Comparison of ENCODE assay signal across 8 cellular contexts in the genomic region with DNA sequence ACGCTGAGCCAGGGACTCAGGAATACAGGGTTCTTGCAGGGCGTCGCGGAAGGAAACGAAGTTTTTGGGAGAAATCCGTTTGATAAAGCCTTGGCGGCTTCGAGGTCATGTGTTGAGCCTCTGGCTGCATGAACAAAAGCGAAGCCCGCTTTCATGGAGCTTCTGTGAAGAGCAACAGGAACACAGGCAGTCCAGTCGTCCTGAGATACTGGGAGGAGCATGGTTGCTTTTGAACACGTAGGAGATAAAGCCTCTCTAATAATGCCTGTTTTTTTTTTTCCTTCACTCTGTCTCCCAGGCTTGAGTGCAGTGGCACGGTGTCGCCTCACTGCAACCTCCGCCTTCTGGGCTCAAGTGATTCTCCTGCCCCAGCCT. TPM values are rescaled to one million over a fixed set of nuclear protein-coding genes. Genes with fewer than 3 reads are reported as not detected.
DNase-seq lines count a peak whose midpoint lies in the region; ATAC-seq and TF ChIP-seq lines count a peak whose summit lies in the region.

No MANE protein-coding gene starts in this region.

- H3K4me1 Mint-ChIP-seq in GM23338: peaks cover 11% of the 10 kb centered on the region
- peaks cover 4% of the 10 kb centered on the region for H3K4me1 Mint-ChIP-seq in progenitor cell of endocrine pancreas (ENCODE audit: low read depth)

- H3K4me3 ChIP-seq in A673 (ENCODE audit: low read depth, low read length, poor library complexity, severe bottlenecking) (peak overlapping the region; percentile 73), GM23338 (peak overlapping the region; percentile 83), foreskin fibroblast (ENCODE audit: low read depth in 1 of 2, low read length in 2 of 2) (peak overlapping the region; percentile 61 to 67)

- H3F3A ChIP-seq in GM23338 (replicated peaks; ENCODE audit: low read depth): no peaks in the 10 kb centered on the region

- DNase-seq in A673 (ENCODE audit: low spot score): no peak
- DNase-seq in GM23338 (ENCODE audit: low spot score): no peak
- DNase-seq in SW480 (ENCODE audit: low spot score): peak; percentile 8
- no peak for DNase-seq in foreskin fibroblast
- no peak for DNase-seq in progenitor cell of endocrine pancreas (ENCODE audit: low spot score, unreplicated experiment)
- no peak for DNase-seq in NOMO-1 treated with dmso at 0.1 percent for 144 hours (lab: John Stamatoyannopoulos, UW; ENCODE audit: unreplicated experiment)

- H3K9me3 Mint-ChIP-seq in GM23338 (peaks cover 42% of the 10 kb centered on the region), progenitor cell of endocrine pancreas (ENCODE audit: low read depth) (peaks cover 26% of the 10 kb centered on the region)

- H3K36me3 Mint-ChIP-seq in GM23338 (ENCODE audit: low read depth) (peaks cover 37% of the 10 kb centered on the region), progenitor cell of endocrine pancreas (ENCODE audit: insufficient read depth) (peaks cover 35% of the 10 kb centered on the region)

- no peak for TF ChIP-seq CTCF in A673 (conservative IDR thresholded peaks at IDR 0.05; ENCODE audit: low read depth, low read length)
- no peak for TF ChIP-seq CTCF in GM23338 (conservative IDR thresholded peaks at IDR 0.05; ENCODE audit: low read depth in 2 of 2)
- no peak for TF ChIP-seq CTCF in foreskin fibroblast (IDR thresholded peaks at IDR 0.05; ENCODE audit: low read depth, low read length)
- TF ChIP-seq CTCF in progenitor cell of endocrine pancreas (IDR thresholded peaks at IDR 0.05; ENCODE audit: unreplicated experiment): no peak

- POLR2A ChIA-PET in A673 (lab: Charles Lee; ENCODE audit: low non-redundant PET): interaction anchor here (0.6 kb wide), 1 partner anchor 555 kb away, joined by 3 read pairs; no protein-coding TSS in a partner anchor

- peaks cover 21% of the 10 kb centered on the region for H3K9me2 ChIP-seq in GM23338 (ENCODE audit: insufficient read depth)

- peaks cover 8% of the 10 kb centered on the region for H3K4me1 ChIP-seq in A673 (ENCODE audit: insufficient read depth, low read length, poor library complexity, severe bottlenecking)
- peaks cover 11% of the 10 kb centered on the region; the same call in 1 of the 2 replicates for H3K4me1 ChIP-seq in GM23338 (ENCODE audit: insufficient read depth)

- H3K27ac Mint-ChIP-seq in GM23338 (no peak overlapping the region), progenitor cell of endocrine pancreas (peak overlapping the region; percentile 97)

- ATAC-seq in GM23338 (no peak), GM21447 (IDR thresholded peaks at IDR 0.05; ENCODE audit: unreplicated experiment) (no peak), HG02623 (IDR thresholded peaks at IDR 0.05; ENCODE audit: unreplicated experiment) (no peak)

- H3K36me3 ChIP-seq in A673 (ENCODE audit: insufficient read depth, low read length, poor library complexity, severe bottlenecking): peaks cover 26% of the 10 kb centered on the region
- H3K36me3 ChIP-seq in GM23338 (ENCODE audit: insufficient read depth): peaks cover 20% of the 10 kb centered on the region

- intact Hi-C loops in A673 (cut with micrococcal nuclease; ENCODE audit: unreplicated experiment): no loop called here

- H3K27ac ChIP-seq in A673 (ENCODE audit: low read depth, low read length, poor library complexity, severe bottlenecking): peak overlapping the region; percentile 89
- no peak overlapping the region for H3K27ac ChIP-seq in GM23338 (ENCODE audit: low read depth)

- peak overlapping the region; percentile 96 for H3K4me2 ChIP-seq in GM23338

- CTCF ChIA-PET in A673 (lab: Charles Lee): no interaction called here

- H3K27me3 ChIP-seq in A673 (replicated peaks; ENCODE audit: insufficient read depth, low read depth, low read length, poor library complexity) (no peaks in the 10 kb centered on the region), GM23338 (ENCODE audit: insufficient read depth) (peaks cover 23% of the 10 kb centered on the region)

- H2AFZ ChIP-seq in GM23338: peak overlapping the region; percentile 99

- H3K9me3 ChIP-seq in A673 (ENCODE audit: low read depth, low read length, poor library complexity, severe bottlenecking): peaks cover 38% of the 10 kb centered on the region

- H3K4me3 Mint-ChIP-seq in GM23338 (peak overlapping the region; percentile 85), progenitor cell of endocrine pancreas (ENCODE audit: low read depth) (peak overlapping the region; percentile 92)

- H3K27me3 Mint-ChIP-seq in GM23338 (ENCODE audit: insufficient read depth, low read depth, poor library complexity): peaks cover 30% of the 10 kb centered on the region
- peaks cover 16% of the 10 kb centered on the region for H3K27me3 Mint-ChIP-seq in progenitor cell of endocrine pancreas

- no peaks in the 10 kb centered on the region for H3K79me2 ChIP-seq in GM23338 (replicated peaks; ENCODE audit: insufficient read depth)

- BruUV-seq in A673 (replicated peaks; lab: Mats Ljungman, UMichigan): no TSS peak

- H4K20me1 ChIP-seq in GM23338 (replicated peaks; ENCODE audit: insufficient read depth): no peaks in the 10 kb centered on the region

TF ChIP-seq in GM23338, 12 proteins besides CTCF, POLR2A, EP300 and RAD21:
- TF ChIP-seq POLR2AphosphoS5 (IDR thresholded peaks at IDR 0.05; ENCODE audit: low read depth) (no peak), EZH2phosphoT487 (IDR thresholded peaks at IDR 0.05; ENCODE audit: unreplicated experiment) (no peak), ZNF114 (CRISPR knock-in tag; IDR thresholded peaks at IDR 0.05) (no peak), JUNB (IDR thresholded peaks at IDR 0.05; ENCODE audit: unreplicated experiment) (no peak), NANOG (IDR thresholded peaks at IDR 0.05; ENCODE audit: borderline replicate concordance) (no peak), EZH2 (IDR thresholded peaks at IDR 0.05; ENCODE audit: low read depth, unreplicated experiment) (no peak)
- TF ChIP-seq, protein P1, sequence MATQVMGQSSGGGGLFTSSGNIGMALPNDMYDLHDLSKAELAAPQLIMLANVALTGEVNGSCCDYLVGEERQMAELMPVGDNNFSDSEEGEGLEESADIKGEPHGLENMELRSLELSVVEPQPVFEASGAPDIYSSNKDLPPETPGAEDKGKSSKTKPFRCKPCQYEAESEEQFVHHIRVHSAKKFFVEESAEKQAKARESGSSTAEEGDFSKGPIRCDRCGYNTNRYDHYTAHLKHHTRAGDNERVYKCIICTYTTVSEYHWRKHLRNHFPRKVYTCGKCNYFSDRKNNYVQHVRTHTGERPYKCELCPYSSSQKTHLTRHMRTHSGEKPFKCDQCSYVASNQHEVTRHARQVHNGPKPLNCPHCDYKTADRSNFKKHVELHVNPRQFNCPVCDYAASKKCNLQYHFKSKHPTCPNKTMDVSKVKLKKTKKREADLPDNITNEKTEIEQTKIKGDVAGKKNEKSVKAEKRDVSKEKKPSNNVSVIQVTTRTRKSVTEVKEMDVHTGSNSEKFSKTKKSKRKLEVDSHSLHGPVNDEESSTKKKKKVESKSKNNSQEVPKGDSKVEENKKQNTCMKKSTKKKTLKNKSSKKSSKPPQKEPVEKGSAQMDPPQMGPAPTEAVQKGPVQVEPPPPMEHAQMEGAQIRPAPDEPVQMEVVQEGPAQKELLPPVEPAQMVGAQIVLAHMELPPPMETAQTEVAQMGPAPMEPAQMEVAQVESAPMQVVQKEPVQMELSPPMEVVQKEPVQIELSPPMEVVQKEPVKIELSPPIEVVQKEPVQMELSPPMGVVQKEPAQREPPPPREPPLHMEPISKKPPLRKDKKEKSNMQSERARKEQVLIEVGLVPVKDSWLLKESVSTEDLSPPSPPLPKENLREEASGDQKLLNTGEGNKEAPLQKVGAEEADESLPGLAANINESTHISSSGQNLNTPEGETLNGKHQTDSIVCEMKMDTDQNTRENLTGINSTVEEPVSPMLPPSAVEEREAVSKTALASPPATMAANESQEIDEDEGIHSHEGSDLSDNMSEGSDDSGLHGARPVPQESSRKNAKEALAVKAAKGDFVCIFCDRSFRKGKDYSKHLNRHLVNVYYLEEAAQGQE (IDR thresholded peaks at IDR 0.05; ENCODE audit: unreplicated experiment): no peak

RNA-seq across cellular contexts. Expression of a gene that starts 0.5 kb away (rescaled TPM):
- total RNA-seq in A673 (2021) (37.6 and 40.1 TPM in 2 replicates), progenitor cell of endocrine pancreas (52.0 and 57.6 TPM in 2 replicates)
- total RNA-seq in GM23338 (2014; rRNA removed; shearing (Covaris generic)): 15.8 and 24.6 TPM in 2 replicates
- polyA plus RNA-seq in GM23338 (2016; fragmentation: Nextera tagmentation; extraction: Ambion mirVana): 26.1 and 26.7 TPM in 2 replicates

RNA-seq across cellular contexts. Expression of a gene that starts 42.9 kb away (rescaled TPM):
- total RNA-seq in A673 (2021) (5.1 and 7.2 TPM in 2 replicates), progenitor cell of endocrine pancreas (5.7 and 6.3 TPM in 2 replicates)
- 7.8 and 11.7 TPM in 2 replicates for total RNA-seq in GM23338 (2014; rRNA removed; shearing (Covaris generic))
- 5.3 and 5.7 TPM in 2 replicates for polyA plus RNA-seq in GM23338 (2016; fragmentation: Nextera tagmentation; extraction: Ambion mirVana)
